16 cellular contexts compared by ENCODE assay signal in genomic region chr11:27386176-27386575, GRCh38. TPM values are rescaled to one million over a fixed set of nuclear protein-coding genes. Genes with fewer than 3 reads are reported as not detected.
DNase-seq lines count a peak whose midpoint lies in the region; TF ChIP-seq lines count a peak whose summit lies in the region.
"Had no signal": no experiment of that assay in that cellular context is flagged by ENCODE, and none has a peak within 500 bp of the region (broad histone marks: within the 10 kb centered on the region; RNA-seq: fewer than 3 reads in every experiment).

No MANE protein-coding gene starts in this region.

- POLR2A ChIA-PET in MCF 10A (lab: Yijun Ruan, JAX) = interaction anchor here (1.0 to 3.0 kb wide), 3 partner anchors 10 to 79 kb away, joined by 3 to 16 read pairs (median 4); no protein-coding TSS in a partner anchor

- H3K27ac ChIP-seq in breast epithelium = no peak overlapping the region
- H3K27ac ChIP-seq in brain microvascular endothelial cell = peak overlapping the region; percentile 78
- H3K27ac ChIP-seq in mesenchymal stem cell (ENCODE audit: low read length, poor library complexity, severe bottlenecking) = peak overlapping the region; percentile 18
- H3K27ac ChIP-seq in suprapubic skin = peak overlapping the region; percentile 8
- H3K27ac ChIP-seq: 22Rv1, PC-9 had no signal

- H3K4me3 Mint-ChIP-seq in MCF 10A (ENCODE audit: unreplicated experiment) = no peak overlapping the region
- H3K4me3 Mint-ChIP-seq: IgD-negative memory B cell had no signal

- no peak for TF ChIP-seq EP300 in suprapubic skin (IDR thresholded peaks at IDR 0.05)

- H3K4me1 Mint-ChIP-seq in MCF 10A (ENCODE audit: insufficient read depth, unreplicated experiment) = peaks cover 9% of the 10 kb centered on the region
- H3K4me1 Mint-ChIP-seq: IgD-negative memory B cell had no signal

- H3K36me3 Mint-ChIP-seq in MCF 10A (ENCODE audit: insufficient read depth, unreplicated experiment) = peaks cover 24% of the 10 kb centered on the region

- TF ChIP-seq POLR2A in breast epithelium (IDR thresholded peaks at IDR 0.05) (no peak), suprapubic skin (IDR thresholded peaks at IDR 0.05) (no peak)

- no peak overlapping the region for H3K14ac ChIP-seq in mesenchymal stem cell (ENCODE audit: low read length in 2 of 2)

- DNase-seq in MCF 10A (ENCODE audit: unreplicated experiment) (no peak), breast epithelium (ENCODE audit: low spot score in 2 of 2) (no peak), brain microvascular endothelial cell (no peak), mesenchymal stem cell (no peak), suprapubic skin (ENCODE audit: low spot score in 2 of 2) (no peak), NCI-H1092 treated with DMSO at 0.1 percent for 48 hours (lab: John Stamatoyannopoulos, UW) (no peak), NCI-H1417 (lab: John Stamatoyannopoulos, UW) (no peak), ecto neural progenitor cell (ENCODE audit: low spot score) (no peak)
- DNase-seq: C1 segment of cervical spinal cord, NCI-H1694, NCI-H2107, NCI-H748 treated with DMSO at 0.1 percent for 48 hours, PC-9 had no signal

- H2BK15ac ChIP-seq in mesenchymal stem cell (ENCODE audit: low read depth, poor library complexity, severe bottlenecking) = no peak overlapping the region

- in situ Hi-C loops in brain microvascular endothelial cell (cut with HindIII; ENCODE audit: low pct_ligation_motif_present, low sequenced_read_pairs) = no loop called here

- no peaks in the 10 kb centered on the region for H3K36me3 ChIP-seq in breast epithelium
- no peaks in the 10 kb centered on the region for H3K36me3 ChIP-seq in brain microvascular endothelial cell (replicated peaks)
- H3K36me3 ChIP-seq in mesenchymal stem cell (ENCODE audit: control insufficient read depth in 1 of 2, insufficient read depth in 2 of 2, low read depth in 1 of 2, low read length in 2 of 2) = peaks cover 4 to 24% of the 10 kb centered on the region in 2 experiments
- H3K36me3 ChIP-seq in suprapubic skin = peaks cover 13% of the 10 kb centered on the region

- H3K4ac ChIP-seq in mesenchymal stem cell (ENCODE audit: low read depth in 1 of 2, low read length in 2 of 2) = no peak overlapping the region

- peak overlapping the region; percentile 71 for H3K27ac Mint-ChIP-seq in MCF 10A (ENCODE audit: low read depth, unreplicated experiment)

- TF ChIP-seq CTCF in MCF 10A (IDR thresholded peaks at IDR 0.05; ENCODE audit: unreplicated experiment) (no peak), breast epithelium (IDR thresholded peaks at IDR 0.05) (no peak), brain microvascular endothelial cell (IDR thresholded peaks at IDR 0.05; ENCODE audit: low read depth, low read length, missing control alignments) (no peak), suprapubic skin (IDR thresholded peaks at IDR 0.05) (no peak)

- H3K4me1 ChIP-seq in breast epithelium = no peaks in the 10 kb centered on the region
- H3K4me1 ChIP-seq in mesenchymal stem cell (ENCODE audit: control insufficient read depth, insufficient read depth, low read depth, low read length) = peaks cover 5% of the 10 kb centered on the region
- peaks cover 27% of the 10 kb centered on the region for H3K4me1 ChIP-seq in suprapubic skin

- H3K79me1 ChIP-seq in mesenchymal stem cell (replicated peaks; ENCODE audit: low read length, poor library complexity, severe bottlenecking) = peaks cover 9% of the 10 kb centered on the region

- H4K8ac ChIP-seq in mesenchymal stem cell (ENCODE audit: low read length) = no peak overlapping the region

- no peak overlapping the region for H3K18ac ChIP-seq in mesenchymal stem cell (ENCODE audit: low read depth in 1 of 2, low read length in 2 of 2)

- H2BK12ac ChIP-seq in mesenchymal stem cell (ENCODE audit: low read length in 2 of 2) = no peak overlapping the region

- H3K4me2 ChIP-seq in mesenchymal stem cell (ENCODE audit: low read length, poor library complexity, severe bottlenecking) = no peak overlapping the region
- H3K4me2 ChIP-seq: PC-9 had no signal

- peak overlapping the region; percentile 71 for H2AK5ac ChIP-seq in mesenchymal stem cell (ENCODE audit: low read length, severe bottlenecking)

- H4K91ac ChIP-seq in mesenchymal stem cell (ENCODE audit: low read length) = no peak overlapping the region

- H2BK120ac ChIP-seq in mesenchymal stem cell (ENCODE audit: low read depth, low read length) = no peak overlapping the region

- H2BK5ac ChIP-seq in mesenchymal stem cell (ENCODE audit: low read depth, low read length, poor library complexity, severe bottlenecking) = no peak overlapping the region

- H3K27me3 ChIP-seq in breast epithelium (no peaks in the 10 kb centered on the region), brain microvascular endothelial cell (replicated peaks) (no peaks in the 10 kb centered on the region), mesenchymal stem cell (ENCODE audit: control insufficient read depth in 1 of 2, insufficient read depth in 1 of 2, low read length in 2 of 2) (no peaks in the 10 kb centered on the region), suprapubic skin (no peaks in the 10 kb centered on the region)

- no peaks in the 10 kb centered on the region for H3K9me3 Mint-ChIP-seq in MCF 10A (ENCODE audit: unreplicated experiment)
- H3K9me3 Mint-ChIP-seq: IgD-negative memory B cell had no signal

- BruUV-seq in MCF 10A (replicated peaks; lab: Mats Ljungman, UMichigan) = no TSS peak

- no peaks in the 10 kb centered on the region for H3K27me3 Mint-ChIP-seq in MCF 10A (ENCODE audit: insufficient read depth, unreplicated experiment)

- intact Hi-C loops in MCF 10A (cut with micrococcal nuclease) (no loop called here), breast epithelium (cut with DNase I; ENCODE audit: low total_unique reads) (no loop called here)

- H3K9ac ChIP-seq in mesenchymal stem cell (ENCODE audit: low read length) = peak overlapping the region; percentile 72

- no peak overlapping the region for H3K23ac ChIP-seq in mesenchymal stem cell (ENCODE audit: low read length in 2 of 2)

- 100% methylated on average over 1 of the region's 2 CpGs for WGBS in mesenchymal stem cell
- WGBS in suprapubic skin = 61% methylated on average over 2 of the region's 2 CpGs

- H3K4me3 ChIP-seq in breast epithelium = no peak overlapping the region
- no peak overlapping the region for H3K4me3 ChIP-seq in brain microvascular endothelial cell (ENCODE audit: low read depth, low read length)
- no peak overlapping the region for H3K4me3 ChIP-seq in mesenchymal stem cell (ENCODE audit: insufficient read depth in 1 of 2, low read depth in 1 of 2, low read length in 2 of 2)
- no peak overlapping the region for H3K4me3 ChIP-seq in suprapubic skin
- H3K4me3 ChIP-seq: HAP-1, PC-9 had no signal

- CTCF ChIA-PET in MCF 10A (lab: Yijun Ruan, JAX) = interaction anchor here (0.6 kb wide), 1 partner anchor 29 kb away, joined by 3 read pairs; no protein-coding TSS in a partner anchor

- no peaks in the 10 kb centered on the region for H3K9me3 ChIP-seq in breast epithelium
- H3K9me3 ChIP-seq in mesenchymal stem cell (ENCODE audit: control insufficient read depth, low read length) = no peaks in the 10 kb centered on the region
- no peaks in the 10 kb centered on the region for H3K9me3 ChIP-seq in suprapubic skin
- H3K9me3 ChIP-seq: HAP-1 had no signal

- H2AFZ ChIP-seq in mesenchymal stem cell (ENCODE audit: low read depth, low read length) = no peak overlapping the region
- H2AFZ ChIP-seq: PC-9 had no signal

RNA-seq across cellular contexts. Expression of gene CCDC34, which starts 23.2 kb away (rescaled TPM):
- total RNA-seq in MCF 10A (2022) = 9.0 and 11.1 TPM in 2 replicates
- 1 to 10 TPM; 2.2 to 9.7 (median 4.9) TPM for total RNA-seq in breast epithelium
- 10.2 TPM for polyA plus RNA-seq in mesenchymal stem cell (2013, experiment 1 of 2)
- 11.4 TPM for polyA plus RNA-seq in mesenchymal stem cell (2013, experiment 2 of 2)
- total RNA-seq in suprapubic skin = 1 to 10 TPM; 3.2 to 8.0 (median 4.0) TPM

Comparison
In these comparisons a context has a peak if more than half of its experiments do, and no peak if none do; other contexts are left out.
1. H3K27ac ChIP-seq: peak in brain microvascular endothelial cell (single experiment), mesenchymal stem cell (single experiment) and suprapubic skin (single experiment); none in breast epithelium (0 of 2).